8 cellular contexts compared by ENCODE assay signal in the genomic region with DNA sequence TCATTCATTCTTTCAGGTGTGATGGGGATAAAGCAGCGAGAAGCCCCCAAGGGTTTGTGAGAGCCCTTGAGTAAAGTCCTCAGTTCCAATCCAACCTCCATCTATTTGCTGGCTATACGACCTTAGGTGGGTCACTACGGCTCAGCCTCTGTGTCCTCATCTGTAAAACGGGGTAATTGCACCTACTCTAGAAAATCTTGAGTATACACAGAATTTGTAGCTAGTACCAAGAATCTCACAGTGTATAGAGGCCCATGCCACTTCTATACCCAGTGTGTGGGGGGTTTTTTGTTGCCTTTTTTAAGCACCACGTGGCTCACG. TPM values are rescaled to one million over a fixed set of nuclear protein-coding genes. Genes with fewer than 3 reads are reported as not detected.
DNase-seq lines count a peak whose midpoint lies in the region; ATAC-seq and TF ChIP-seq lines count a peak whose summit lies in the region.

No MANE protein-coding gene starts in this region.

- TF ChIP-seq CTCF in LNCaP clone FGC (IDR thresholded peaks at IDR 0.05; ENCODE audit: control insufficient read depth, extremely low read depth, insufficient read depth) (no peak), prostate gland (IDR thresholded peaks at IDR 0.05) (no peak)

- peak overlapping the region; percentile 81 to 88 for H3K27ac ChIP-seq in prostate gland

- H3K27me3 ChIP-seq in endocrine pancreas (ENCODE audit: control insufficient read depth, insufficient read depth, low read length) (no peaks in the 10 kb centered on the region), prostate gland (replicated peaks; ENCODE audit: insufficient read depth) (no peaks in the 10 kb centered on the region)

- DNase-seq in LNCaP clone FGC (ENCODE audit: low read depth) (no peak), prostate gland (ENCODE audit: low spot score) (no peak), HT-29 (ENCODE audit: low spot score) (no peak), NOMO-1 treated with DMSO at 0.1 percent for 48 hours (lab: John Stamatoyannopoulos, UW; ENCODE audit: unreplicated experiment) (no peak)

- H3K4me3 ChIP-seq in LNCaP clone FGC (ENCODE audit: low read depth, low read length) (peak overlapping the region; percentile 64), endocrine pancreas (ENCODE audit: control insufficient read depth, insufficient read depth, low read length) (peak overlapping the region; percentile 49), prostate gland (peak overlapping the region; percentile 60 to 88)

- no peaks in the 10 kb centered on the region for H3K9me3 ChIP-seq in endocrine pancreas (ENCODE audit: control insufficient read depth, low read length)
- H3K9me3 ChIP-seq in prostate gland, result no peaks in the 10 kb centered on the region

- TF ChIP-seq POLR2A in prostate gland (IDR thresholded peaks at IDR 0.05), result no peak

- H3K36me3 ChIP-seq in endocrine pancreas (ENCODE audit: control insufficient read depth, insufficient read depth, low read length) (no peaks in the 10 kb centered on the region), prostate gland (no peaks in the 10 kb centered on the region)

- 22% methylated on average over 6 of the region's 6 CpGs for WGBS in prostate gland

- peak; percentile 34 for ATAC-seq in GM18870 (IDR thresholded peaks at IDR 0.05; ENCODE audit: unreplicated experiment)
- no peak for ATAC-seq in GM18498 (IDR thresholded peaks at IDR 0.05; ENCODE audit: unreplicated experiment)
- no peak for ATAC-seq in GM21447 (IDR thresholded peaks at IDR 0.05; ENCODE audit: unreplicated experiment)

- H3K9ac ChIP-seq in endocrine pancreas (ENCODE audit: control insufficient read depth, insufficient read depth, low read length), result peak overlapping the region; percentile 41

- intact Hi-C loops in prostate gland (cut with DNase I), result loop anchor here (2.0 kb wide), 1 partner anchor 56 kb away; no protein-coding TSS in a partner anchor

- H3K4me1 ChIP-seq in endocrine pancreas (ENCODE audit: control insufficient read depth, insufficient read depth, low read length) (no peaks in the 10 kb centered on the region), prostate gland (replicated peaks) (peaks cover 5% of the 10 kb centered on the region)

RNA-seq across cellular contexts. Expression of a gene that starts 0.4 kb away (rescaled TPM):
- total RNA-seq in prostate gland, result 10 to 100 TPM; 29.9 to 50.0 TPM
- 105 and 136 TPM in 2 replicates for total RNA-seq in HT-29 (2014; rRNA removed; shearing (Covaris generic))

RNA-seq across cellular contexts. Expression of a gene that starts 36.0 kb away (rescaled TPM):
- 1 to 10 TPM; 4.5 to 8.5 TPM for total RNA-seq in prostate gland
- 0.91 and 1.4 TPM in 2 replicates for total RNA-seq in HT-29 (2014; rRNA removed; shearing (Covaris generic))

RNA-seq across cellular contexts. Expression of a gene that starts 56.9 kb away (rescaled TPM):
- 10 to 100 TPM; 72.6 to 75.6 TPM for total RNA-seq in prostate gland
- total RNA-seq in HT-29 (2014; rRNA removed; shearing (Covaris generic)), result 201 and 220 TPM in 2 replicates
